Comparison of ENCODE assay signal across 1 cellular context in genomic region chr10:75358835-75359421, GRCh38.
TF ChIP-seq lines count a peak whose summit lies in the region.

No MANE protein-coding gene starts in this region.

TF ChIP-seq in HEK293, 187 proteins besides CTCF, POLR2A, EP300 and RAD21 (continued from another document and continues in another):
- TF ChIP-seq PRDM6 (tag by site-specific recombination; IDR thresholded peaks at IDR 0.05) (peak; percentile 89), INSM2 (tag by site-specific recombination; IDR thresholded peaks at IDR 0.05) (peak; percentile 88), ZSCAN23 (tag by site-specific recombination; IDR thresholded peaks at IDR 0.05) (0 out of 2 replicates have a peak, but pooled peaks have one; percentile 87), SETDB1 (IDR thresholded peaks at IDR 0.05; ENCODE audit: insufficient read length, low read length) (no peak), GLI4 (tag by site-specific recombination; IDR thresholded peaks at IDR 0.05) (no peak), ZNF416 (tag by site-specific recombination; IDR thresholded peaks at IDR 0.05) (no peak; the same call in 1 of the 2 replicates), ZBTB11 (tag by site-specific recombination; conservative IDR thresholded peaks at IDR 0.05; ENCODE audit: low read depth) (no peak), ZIC2 (tag by site-specific recombination; IDR thresholded peaks at IDR 0.05) (peak; percentile 49), ZNF623 (tag by site-specific recombination; IDR thresholded peaks at IDR 0.05) (peak; percentile 18; the same call in 1 of the 2 replicates), ZFP3 (tag by site-specific recombination; IDR thresholded peaks at IDR 0.05; ENCODE audit: low read depth) (no peak), ZNF530 (tag by site-specific recombination; IDR thresholded peaks at IDR 0.05; ENCODE audit: low read depth) (no peak; the same call in 1 of the 2 replicates), ZNF121 (tag by site-specific recombination; IDR thresholded peaks at IDR 0.05) (no peak), KLF10 (tag by site-specific recombination; IDR thresholded peaks at IDR 0.05) (peak; percentile 83), KLF9 (tag by site-specific recombination; IDR thresholded peaks at IDR 0.05; ENCODE audit: low read depth) (peak; percentile 75), ZNF473 (tag by site-specific recombination; IDR thresholded peaks at IDR 0.05) (no peak), ZNF18 (tag by site-specific recombination; IDR thresholded peaks at IDR 0.05) (no peak), ZNF48 (tag by site-specific recombination; IDR thresholded peaks at IDR 0.05) (no peak), KLF16 (tag by site-specific recombination; IDR thresholded peaks at IDR 0.05) (peak; percentile 90), ZNF354C (tag by site-specific recombination; IDR thresholded peaks at IDR 0.05; ENCODE audit: borderline replicate concordance, low read depth) (no peak), ZNF510 (tag by site-specific recombination; IDR thresholded peaks at IDR 0.05; ENCODE audit: insufficient replicate concordance) (no peak), SALL2 (tag by site-specific recombination; IDR thresholded peaks at IDR 0.05; ENCODE audit: borderline replicate concordance) (no peak), ZNF449 (tag by site-specific recombination; IDR thresholded peaks at IDR 0.05) (no peak), ZNF24 (tag by site-specific recombination; IDR thresholded peaks at IDR 0.05) (peak; percentile 100), ZNF776 (tag by site-specific recombination; IDR thresholded peaks at IDR 0.05; ENCODE audit: borderline replicate concordance) (no peak), ZNF37A (tag by site-specific recombination; IDR thresholded peaks at IDR 0.05) (no peak), ZNF488 (tag by site-specific recombination; IDR thresholded peaks at IDR 0.05) (peak; percentile 97), ZNF785 (tag by site-specific recombination; IDR thresholded peaks at IDR 0.05) (0 out of 2 replicates have a peak, but pooled peaks have one; percentile 51), ZNF548 (tag by site-specific recombination; IDR thresholded peaks at IDR 0.05) (0 out of 2 replicates have a peak, but pooled peaks have one; percentile 54), ZNF830 (tag by site-specific recombination; IDR thresholded peaks at IDR 0.05; ENCODE audit: low read depth) (no peak), ZNF2 (tag by site-specific recombination; IDR thresholded peaks at IDR 0.05) (0 out of 2 replicates have a peak, but pooled peaks have one; percentile 43), ZNF221 (tag by site-specific recombination; IDR thresholded peaks at IDR 0.05; ENCODE audit: borderline replicate concordance) (no peak), PRDM1 (tag by site-specific recombination; IDR thresholded peaks at IDR 0.05) (peak; percentile 34; the same call in 1 of the 2 replicates), GLIS2 (tag by site-specific recombination; IDR thresholded peaks at IDR 0.05) (peak; percentile 65), ZNF266 (tag by site-specific recombination; IDR thresholded peaks at IDR 0.05; ENCODE audit: low read depth) (no peak), GFI1B (tag by site-specific recombination; IDR thresholded peaks at IDR 0.05) (peak; percentile 83), ZNF707 (tag by site-specific recombination; IDR thresholded peaks at IDR 0.05) (no peak), ZEB2 (tag by site-specific recombination; IDR thresholded peaks at IDR 0.05) (peak; percentile 97), ZNF138 (tag by site-specific recombination; IDR thresholded peaks at IDR 0.05; ENCODE audit: borderline replicate concordance) (no peak), ZNF335 (tag by site-specific recombination; conservative IDR thresholded peaks at IDR 0.05) (peak; percentile 83), PATZ1 (tag by site-specific recombination; IDR thresholded peaks at IDR 0.05) (peak; percentile 93), SCRT2 (tag by site-specific recombination; IDR thresholded peaks at IDR 0.05) (peak; percentile 98), ZNF302 (tag by site-specific recombination; IDR thresholded peaks at IDR 0.05; ENCODE audit: low read depth) (no peak), ZNF157 (tag by site-specific recombination; IDR thresholded peaks at IDR 0.05) (no peak), ZNF202 (tag by site-specific recombination; IDR thresholded peaks at IDR 0.05; ENCODE audit: borderline replicate concordance) (no peak), PRDM10 (tag by site-specific recombination; IDR thresholded peaks at IDR 0.05) (peak; percentile 93), ZNF610 (tag by site-specific recombination; IDR thresholded peaks at IDR 0.05; ENCODE audit: borderline replicate concordance) (no peak), SP3 (tag by site-specific recombination; IDR thresholded peaks at IDR 0.05) (no peak), ZNF692 (tag by site-specific recombination; IDR thresholded peaks at IDR 0.05) (peak; percentile 95), SP2 (tag by site-specific recombination; IDR thresholded peaks at IDR 0.05) (no peak)
